23 cellular contexts compared by ENCODE assay signal in genomic region chr16:70753228-70753627, GRCh38. TPM values are rescaled to one million over a fixed set of nuclear protein-coding genes. Genes with fewer than 3 reads are reported as not detected.
DNase-seq lines count a peak whose midpoint lies in the region; ATAC-seq and TF ChIP-seq lines count a peak whose summit lies in the region.
"Had no signal": no experiment of that assay in that cellular context is flagged by ENCODE, and none has a peak within 500 bp of the region (broad histone marks: within the 10 kb centered on the region; RNA-seq: fewer than 3 reads in every experiment).

No MANE protein-coding gene starts in this region.

- ATAC-seq in HG03354 (IDR thresholded peaks at IDR 0.05; ENCODE audit: poor library complexity, severe bottlenecking, unreplicated experiment), result no peak
- ATAC-seq in activated naive CD4-positive, alpha-beta T cell treated with anti-CD3 and anti-CD28 coated beads, Interleukin-2, amount 50 U/mL, for 72 hours, result no peak
- ATAC-seq: GM23338; natural killer cell treated with Interleukin-12 subunit alpha and Interleukin-12 subunit beta and Interleukin-15 and Interleukin-18, amount 100 ng/mL, for 72 hours; Panc1 had no signal

- DNase-seq in HL-60 (ENCODE audit: low read depth in 1 of 2, low spot score in 1 of 2) (no peak), midbrain (lab: John Stamatoyannopoulos, UW) (peak; percentile 11), stromal cell of bone marrow (ENCODE audit: low read depth) (peak; percentile 40), iPS-NIHi7 (ENCODE audit: extremely low spot score) (no peak), superior temporal gyrus (ENCODE audit: extremely low spot score) (no peak)
- no peak for DNase-seq in activated naive CD4-positive, alpha-beta T cell treated with anti-CD3 and anti-CD28 coated beads, Interleukin-2, amount 50 U/mL, for 72 hours (ENCODE audit: low spot score in 2 of 2)
- DNase-seq: ACHN; activated CD4-positive, alpha-beta T cell treated with anti-CD3 and anti-CD28 coated beads, Interleukin-2, amount 10 ng/mL, durations not matched to agents 7 days and 5 days; activated CD8-positive, alpha-beta memory T cell treated with anti-CD3 and anti-CD28 coated beads, Interleukin-2, amount 50 U/mL, for 4 hours; Karpas-422; mesendoderm; NCI-H1092; NCI-H446 treated with DMSO at 0.1 percent for 48 hours; small intestine; stimulated activated CD4-positive, alpha-beta T cell treated with anti-CD3 and anti-CD28 coated beads, Interleukin-2, amount 100 ng/mL, for 48 hours; stomach had no signal

- no peaks in the 10 kb centered on the region for H3K9me3 Mint-ChIP-seq in activated naive CD4-positive, alpha-beta T cell treated with anti-CD3 and anti-CD28 coated beads, Interleukin-2, amount 50 U/mL, for 72 hours
- H3K9me3 Mint-ChIP-seq: activated CD4-positive, alpha-beta T cell treated with anti-CD3 and anti-CD28 coated beads, Interleukin-2, amount 10 ng/mL, durations not matched to agents 7 days and 5 days; GM23338; natural killer cell treated with Interleukin-12 subunit alpha and Interleukin-12 subunit beta and Interleukin-15 and Interleukin-18, amount 100 ng/mL, for 72 hours; T-helper 1 cell treated with Interleukin-12 subunit alpha and Interleukin-12 subunit beta and Interleukin-4 antibody, amounts not matched to agents 30 μg/mL and 1 μg/mL, for 36 hours had no signal

- no peaks in the 10 kb centered on the region for H3K36me3 Mint-ChIP-seq in activated naive CD4-positive, alpha-beta T cell treated with anti-CD3 and anti-CD28 coated beads, Interleukin-2, amount 50 U/mL, for 72 hours
- H3K36me3 Mint-ChIP-seq: natural killer cell treated with Interleukin-12 subunit alpha and Interleukin-12 subunit beta and Interleukin-15 and Interleukin-18, amount 100 ng/mL, for 72 hours had no signal

- peak overlapping the region in 1 of 2 donors; percentile 9 for H3K27ac Mint-ChIP-seq in activated naive CD4-positive, alpha-beta T cell treated with anti-CD3 and anti-CD28 coated beads, Interleukin-2, amount 50 U/mL, for 72 hours
- H3K27ac Mint-ChIP-seq: GM23338; natural killer cell treated with Interleukin-12 subunit alpha and Interleukin-12 subunit beta and Interleukin-15 and Interleukin-18, amount 100 ng/mL, for 72 hours; T-helper 1 cell treated with Interleukin-12 subunit alpha and Interleukin-12 subunit beta and Interleukin-4 antibody, amounts not matched to agents 30 μg/mL and 1 μg/mL, for 36 hours had no signal

- no peaks in the 10 kb centered on the region for H3K27me3 ChIP-seq in HL-60 (ENCODE audit: insufficient read depth, poor library complexity, severe bottlenecking)
- H3K27me3 ChIP-seq: breast epithelium, stomach had no signal

- H3K27ac ChIP-seq in HL-60 (replicated peaks) (0 out of 2 replicates have a peak overlapping the region, but pooled peaks have one; percentile 91), cingulate gyrus (ENCODE audit: low read depth, low read length) (peak overlapping the region; percentile 85)

- no peak overlapping the region for H3K4me3 ChIP-seq in HL-60 (replicated peaks; ENCODE audit: insufficient read depth, low read length)
- H3K4me3 ChIP-seq: breast epithelium, GM23338, stomach had no signal

- TF ChIP-seq CTCF in HL-60 (IDR thresholded peaks at IDR 0.05; ENCODE audit: insufficient read depth, low read length), result no peak

RNA-seq across cellular contexts. Expression of gene VAC14, which starts 47.7 kb away (rescaled TPM):
- total RNA-seq in activated naive CD4-positive, alpha-beta T cell treated with anti-CD3 and anti-CD28 coated beads, Interleukin-2, amount 50 U/mL, for 72 hours, result 10 to 100 TPM; 22.5 to 28.8 TPM

Comparison
In these comparisons a context has a peak if more than half of its experiments do, and no peak if none do; other contexts are left out.
1. DNase-seq: peak in midbrain (single experiment) and stromal cell of bone marrow (single experiment); none in HL-60 (0 of 2), activated naive CD4-positive, alpha-beta T cell treated with anti-CD3 and anti-CD28 coated beads, Interleukin-2, amount 50 U/mL, for 72 hours (0 of 2), iPS-NIHi7 (single experiment) and superior temporal gyrus (single experiment).